ENCODE assay signal across 8 cellular contexts in the genomic region with DNA sequence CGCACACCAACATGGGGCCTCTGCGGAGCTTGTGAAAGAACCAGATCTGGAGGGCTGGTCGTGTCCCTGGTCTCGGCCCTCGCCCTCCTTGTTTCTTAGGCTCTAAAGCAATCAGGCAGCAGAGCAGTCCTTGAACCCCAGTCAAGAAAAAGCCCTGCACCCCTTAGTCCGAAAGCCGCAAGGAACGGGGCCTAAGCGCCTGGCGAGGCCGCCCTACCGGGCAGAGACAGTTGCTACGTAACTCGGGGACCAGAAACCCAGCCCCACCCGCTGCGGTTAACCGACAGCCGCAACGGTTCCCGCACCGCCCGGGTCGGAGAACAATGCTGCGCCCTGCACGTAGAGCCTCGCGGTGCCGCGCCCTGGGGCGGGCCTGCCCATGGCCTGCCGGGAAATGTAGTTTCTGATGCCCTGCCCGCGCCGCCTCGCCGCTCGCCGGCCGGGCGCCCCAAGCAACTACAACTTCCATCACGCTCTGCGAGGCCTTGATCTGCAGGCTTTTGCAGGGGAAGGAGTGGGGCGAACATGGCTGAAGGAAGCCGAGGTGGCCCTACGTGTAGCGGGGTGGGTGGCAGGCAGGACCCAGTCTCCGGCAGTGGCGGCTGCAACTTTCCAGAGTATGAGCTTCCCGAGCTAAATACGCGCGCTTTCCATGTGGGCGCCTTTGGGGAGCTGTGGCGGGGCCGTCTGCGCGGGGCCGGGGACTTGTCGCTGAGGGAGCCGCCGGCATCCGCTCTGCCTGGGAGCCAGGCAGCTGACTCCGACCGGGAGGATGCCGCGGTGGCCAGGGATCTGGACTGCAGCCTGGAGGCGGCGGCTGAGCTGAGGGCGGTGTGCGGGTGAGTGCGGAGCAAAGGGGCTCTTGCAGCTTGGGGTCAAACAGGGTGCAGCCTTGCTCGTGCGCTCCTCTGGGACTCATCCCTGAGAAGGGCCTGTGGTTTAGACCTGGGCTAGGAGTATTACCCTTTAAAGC. TPM values are rescaled to one million over a fixed set of nuclear protein-coding genes. Genes with fewer than 3 reads are reported as not detected.
A peak's percentile ranks its signal among the peaks of the same experiment; 100 is the strongest.
DNase-seq lines count a peak whose midpoint lies in the region; ATAC-seq and TF ChIP-seq lines count a peak whose summit lies in the region.

A gene (plus strand): TSS at position 522 of the 973 bp plus-strand sequence. CDS start 4 bp downstream, at position 526.

- H2AFZ ChIP-seq in smooth muscle cell (ENCODE audit: low read depth) = peak within 1 kb of the TSS; percentile 94

- 2% methylated on average over 69 of the region's 73 CpGs for WGBS in smooth muscle cell (ENCODE audit: low lambda C conversion rate)

- peak within 1 kb of the TSS; percentile 86 for H3K4me2 ChIP-seq in smooth muscle cell

- peak within 1 kb of the TSS; percentile 69 for H3K9ac ChIP-seq in smooth muscle cell (ENCODE audit: low read depth)

- H3K79me2 ChIP-seq in smooth muscle cell (ENCODE audit: low read depth) = peaks cover 50% of the 10 kb centered on the region

- peak within 1 kb of the TSS; percentile 89 for H3K4me3 ChIP-seq in smooth muscle cell

- no peaks in the 10 kb centered on the region for H3K27me3 ChIP-seq in smooth muscle cell (ENCODE audit: low read depth)

- DNase-seq in AG09319 (ENCODE audit: extremely low read depth, low read depth) (peak; percentile 83), NCI-H345 (lab: John Stamatoyannopoulos, UW) (peak; percentile 97), caudate nucleus (lab: John Stamatoyannopoulos, UW) (peak; percentile 44 to 97 (median 93)), iPS-NIHi7 (ENCODE audit: extremely low spot score) (peak; percentile 97), smooth muscle cell (lab: John Stamatoyannopoulos, UW; ENCODE audit: unreplicated experiment) (peak; percentile 59)
- peak; percentile 79 to 88 (median 84) for DNase-seq in activated CD4-positive, CD25-positive, alpha-beta regulatory T cell (lab: John Stamatoyannopoulos, UW)

- peak; percentile 98 for ATAC-seq in GM19025 (IDR thresholded peaks at IDR 0.05; ENCODE audit: low read depth, unreplicated experiment)
- ATAC-seq in HG03280 (IDR thresholded peaks at IDR 0.05; ENCODE audit: unreplicated experiment) = peak; percentile 97

- peaks cover 36% of the 10 kb centered on the region for H4K20me1 ChIP-seq in smooth muscle cell (ENCODE audit: low read depth)

- no peaks in the 10 kb centered on the region for H3K9me3 ChIP-seq in smooth muscle cell (replicated peaks; ENCODE audit: low read depth)

- H3F3A ChIP-seq in smooth muscle cell (ENCODE audit: low read depth) = no peaks in the 10 kb centered on the region

- H3K36me3 ChIP-seq in smooth muscle cell (ENCODE audit: low read depth) = peaks cover 3% of the 10 kb centered on the region

- TF ChIP-seq CTCF in AG09319 (IDR thresholded peaks at IDR 0.05; ENCODE audit: low read depth, low read length) = no peak
- TF ChIP-seq CTCF in smooth muscle cell (IDR thresholded peaks at IDR 0.05; ENCODE audit: borderline replicate concordance, insufficient read depth, poor library complexity, severe bottlenecking) = no peak

- H3K4me1 ChIP-seq in smooth muscle cell (ENCODE audit: low read depth) = peaks cover 14% of the 10 kb centered on the region

- H3K27ac ChIP-seq in caudate nucleus (ENCODE audit: low read depth, low read length) (peak within 1 kb of the TSS; percentile 94), smooth muscle cell (ENCODE audit: low read depth) (peak within 1 kb of the TSS; percentile 47)

RNA-seq across cellular contexts. Expression of the gene that starts here (rescaled TPM):
- 53.7 and 58.5 TPM in 2 replicates for total RNA-seq in smooth muscle cell
- polyA plus RNA-seq in smooth muscle cell = 25.0 and 25.5 TPM in 2 replicates

Comparison
In these comparisons a context has a peak if more than half of its experiments do, and no peak if none do; other contexts are left out.
1. Peak in every context shown above with its lines: DNase-seq, ATAC-seq, H3K4me3 ChIP-seq and H3K27ac ChIP-seq.